ENCODE assay signal across 8 cellular contexts in genomic region chr18:3281456-3282400, GRCh38. TPM values are rescaled to one million over a fixed set of nuclear protein-coding genes. Genes with fewer than 3 reads are reported as not detected.
DNase-seq lines count a peak whose midpoint lies in the region; ATAC-seq and TF ChIP-seq lines count a peak whose summit lies in the region.

No MANE protein-coding gene starts in this region.

- H3K27ac ChIP-seq in angular gyrus (ENCODE audit: low read depth, low read length) (peak overlapping the region; percentile 18), right atrium auricular region (peak overlapping the region; percentile 59 to 69), sigmoid colon (peak overlapping the region in 3 of 4 donors; percentile 24 to 36 (median 34))

- H3K36me3 Mint-ChIP-seq in activated T-helper 1 cell treated with anti-CD3 and anti-CD28 coated beads, Interleukin-12 subunit alpha, Interleukin-12 subunit beta, Interleukin-2, Interleukin-4 antibody, amounts not matched to agents 30 ng/mL and 10 ng/mL and 1 ng/mL, durations not matched to agents 14 hours and 24 hours and 36 hours (ENCODE audit: low read depth), result peaks cover 14% of the 10 kb centered on the region

- peak; percentile 50 for ATAC-seq in HG02798 (IDR thresholded peaks at IDR 0.05; ENCODE audit: poor library complexity, unreplicated experiment)

- H3K4me1 Mint-ChIP-seq in activated T-helper 1 cell treated with anti-CD3 and anti-CD28 coated beads, Interleukin-12 subunit alpha, Interleukin-12 subunit beta, Interleukin-2, Interleukin-4 antibody, amounts not matched to agents 30 ng/mL and 10 ng/mL and 1 ng/mL, durations not matched to agents 14 hours and 24 hours and 36 hours (ENCODE audit: low read depth), result peaks cover 5% of the 10 kb centered on the region

- peaks cover 0 to 24% of the 10 kb centered on the region in 2 donors for H3K4me1 ChIP-seq in right atrium auricular region
- H3K4me1 ChIP-seq in sigmoid colon, result no peaks in the 10 kb centered on the region

- H3K4me3 ChIP-seq in right atrium auricular region (no peak overlapping the region), sigmoid colon (no peak overlapping the region)

- no peaks in the 10 kb centered on the region for H3K9me3 ChIP-seq in right atrium auricular region
- no peaks in the 10 kb centered on the region for H3K9me3 ChIP-seq in sigmoid colon

- intact Hi-C loops in sigmoid colon (cut with DNase I), result loop anchor here (1.0 to 2.0 kb wide), 3 partner anchors 173 to 385 kb away; no protein-coding TSS in a partner anchor
- intact Hi-C loops in activated T-helper 1 cell treated with anti-CD3 and anti-CD28 coated beads, Interleukin-12 subunit alpha, Interleukin-12 subunit beta, Interleukin-2, Interleukin-4 antibody, amounts not matched to agents 30 ng/mL and 10 ng/mL and 1 ng/mL, durations not matched to agents 14 hours and 24 hours and 36 hours (cut with micrococcal nuclease), result loop anchor here (1.0 to 10.0 kb wide), 9 partner anchors 16 to 714 kb away; no protein-coding TSS in a partner anchor

- TF ChIP-seq CTCF in right atrium auricular region (IDR thresholded peaks at IDR 0.05) (peak; percentile 50 to 77), sigmoid colon (IDR thresholded peaks at IDR 0.05) (peak; percentile 42 to 61 (median 53))

- TF ChIP-seq EP300 in sigmoid colon (IDR thresholded peaks at IDR 0.05), result no peak

- H3K36me3 ChIP-seq in right atrium auricular region (peaks cover 17% of the 10 kb centered on the region), sigmoid colon (peaks cover 0 to 25% (median 10%) of the 10 kb centered on the region in 4 donors)

- no peaks in the 10 kb centered on the region for H3K9me3 Mint-ChIP-seq in activated T-helper 1 cell treated with anti-CD3 and anti-CD28 coated beads, Interleukin-12 subunit alpha, Interleukin-12 subunit beta, Interleukin-2, Interleukin-4 antibody, amounts not matched to agents 30 ng/mL and 10 ng/mL and 1 ng/mL, durations not matched to agents 14 hours and 24 hours and 36 hours

- H3K4me3 Mint-ChIP-seq in activated T-helper 1 cell treated with anti-CD3 and anti-CD28 coated beads, Interleukin-12 subunit alpha, Interleukin-12 subunit beta, Interleukin-2, Interleukin-4 antibody, amounts not matched to agents 30 ng/mL and 10 ng/mL and 1 ng/mL, durations not matched to agents 14 hours and 24 hours and 36 hours, result no peak overlapping the region

- H3K27me3 Mint-ChIP-seq in activated T-helper 1 cell treated with anti-CD3 and anti-CD28 coated beads, Interleukin-12 subunit alpha, Interleukin-12 subunit beta, Interleukin-2, Interleukin-4 antibody, amounts not matched to agents 30 ng/mL and 10 ng/mL and 1 ng/mL, durations not matched to agents 14 hours and 24 hours and 36 hours (ENCODE audit: insufficient read depth), result peaks cover 2% of the 10 kb centered on the region

- no peak for TF ChIP-seq POLR2A in sigmoid colon (IDR thresholded peaks at IDR 0.05)

- H3K27ac Mint-ChIP-seq in activated T-helper 1 cell treated with anti-CD3 and anti-CD28 coated beads, Interleukin-12 subunit alpha, Interleukin-12 subunit beta, Interleukin-2, Interleukin-4 antibody, amounts not matched to agents 30 ng/mL and 10 ng/mL and 1 ng/mL, durations not matched to agents 14 hours and 24 hours and 36 hours, result no peak overlapping the region

- WGBS in sigmoid colon, 2 donors, result 44 to 54% methylated on average over 2 of the region's 2 CpGs

- DNase-seq in Daoy (ENCODE audit: low read depth), result peak; percentile 30
- DNase-seq in NCI-H345 (lab: John Stamatoyannopoulos, UW), result peak; percentile 79
- no peak for DNase-seq in right atrium auricular region (ENCODE audit: low spot score)
- DNase-seq in sigmoid colon, result no peak
- DNase-seq in activated T-helper 1 cell treated with anti-CD3 and anti-CD28 coated beads, Interleukin-12 subunit alpha, Interleukin-12 subunit beta, Interleukin-2, Interleukin-4 antibody, amounts not matched to agents 30 ng/mL and 10 ng/mL and 1 ng/mL, durations not matched to agents 14 hours and 24 hours and 36 hours (ENCODE audit: low spot score), result no peak
- no peak for DNase-seq in GOT3 (lab: John Stamatoyannopoulos, UW)

- H3K27me3 ChIP-seq in right atrium auricular region (no peaks in the 10 kb centered on the region), sigmoid colon (no peaks in the 10 kb centered on the region)

RNA-seq across cellular contexts. Expression of gene MYL12B, which starts 19.8 kb away (rescaled TPM):
- total RNA-seq in Daoy (2014; rRNA removed; shearing (Covaris generic)), result 154 and 183 TPM in 2 replicates
- total RNA-seq in right atrium auricular region (100 to 1,000 TPM; 180 to 231 TPM), sigmoid colon (100 to 1,000 TPM; 155 to 227 (median 181) TPM)
- 1,000 to 10,000 TPM in 2 of 3 donors, 100 to 1,000 TPM in 1; 696 to 1,674 (median 1,233) TPM for polyA plus RNA-seq in sigmoid colon
- total RNA-seq in activated T-helper 1 cell treated with anti-CD3 and anti-CD28 coated beads, Interleukin-12 subunit alpha, Interleukin-12 subunit beta, Interleukin-2, Interleukin-4 antibody, amounts not matched to agents 30 ng/mL and 10 ng/mL and 1 ng/mL, durations not matched to agents 14 hours and 24 hours and 36 hours, result 234 and 235 TPM in 2 replicates

RNA-seq across cellular contexts. Expression of gene MYL12A, which starts 34.1 kb away (rescaled TPM):
- 161 and 207 TPM in 2 replicates for total RNA-seq in Daoy (2014; rRNA removed; shearing (Covaris generic))
- total RNA-seq in right atrium auricular region (1,000 to 10,000 TPM; 1,108 to 5,712 TPM), sigmoid colon (100 to 1,000 TPM; 165 to 208 (median 186) TPM)
- 1,000 to 10,000 TPM in 1 of 3 donors, 100 to 1,000 TPM in 2; 558 to 1,173 (median 876) TPM for polyA plus RNA-seq in sigmoid colon
- 330 and 334 TPM in 2 replicates for total RNA-seq in activated T-helper 1 cell treated with anti-CD3 and anti-CD28 coated beads, Interleukin-12 subunit alpha, Interleukin-12 subunit beta, Interleukin-2, Interleukin-4 antibody, amounts not matched to agents 30 ng/mL and 10 ng/mL and 1 ng/mL, durations not matched to agents 14 hours and 24 hours and 36 hours

Comparison
In these comparisons a context has a peak if more than half of its experiments do, and no peak if none do; other contexts are left out.
1. DNase-seq: peak in Daoy (single experiment) and NCI-H345 (single experiment); none in right atrium auricular region (single experiment), sigmoid colon (single experiment), activated T-helper 1 cell treated with anti-CD3 and anti-CD28 coated beads, Interleukin-12 subunit alpha, Interleukin-12 subunit beta, Interleukin-2, Interleukin-4 antibody, amounts not matched to agents 30 ng/mL and 10 ng/mL and 1 ng/mL, durations not matched to agents 14 hours and 24 hours and 36 hours (single experiment) and GOT3 (single experiment).
2. Peak in every context shown above with its lines, with median percentiles within 50 percentile points of each other: H3K27ac ChIP-seq.